In genomic region chr9:126491256-126491879, GRCh38 we compare ENCODE assay signal across 8 cellular contexts.
DNase-seq lines count a peak whose midpoint lies in the region; ATAC-seq and TF ChIP-seq lines count a peak whose summit lies in the region.

No MANE protein-coding gene starts in this region.

- H3K4me3 Mint-ChIP-seq in Caco-2 (ENCODE audit: unreplicated experiment) (no peak overlapping the region), HFFc6 (no peak overlapping the region)

- no peaks in the 10 kb centered on the region for H3K4me1 ChIP-seq in Caco-2
- H3K4me1 ChIP-seq in adipocyte (ENCODE audit: control insufficient read depth, insufficient read depth, low read length) = no peaks in the 10 kb centered on the region
- H3K4me1 ChIP-seq in psoas muscle = no peaks in the 10 kb centered on the region

- TF ChIP-seq CTCF in Caco-2 (IDR thresholded peaks at IDR 0.05; ENCODE audit: insufficient read depth in 1 of 2, low read depth in 1 of 2, low read length in 1 of 2, severe bottlenecking in 1 of 2, unreplicated experiment in 1 of 2) (peak; percentile 88 to 91), HFFc6 (IDR thresholded peaks at IDR 0.05) (peak; percentile 99), psoas muscle (IDR thresholded peaks at IDR 0.05) (peak; percentile 94)

- H3K36me3 ChIP-seq in Caco-2 (ENCODE audit: control insufficient read depth, insufficient read depth, low read length) = no peaks in the 10 kb centered on the region
- no peaks in the 10 kb centered on the region for H3K36me3 ChIP-seq in adipocyte (ENCODE audit: control insufficient read depth, insufficient read depth, low read length, severe bottlenecking)
- H3K36me3 ChIP-seq in psoas muscle (ENCODE audit: insufficient read depth in 1 of 2, low read depth in 1 of 2) = no peaks in the 10 kb centered on the region

- CTCF ChIA-PET in Caco-2 (lab: Charles Lee) = interaction anchor here (1.0 to 1.7 kb wide), 3 partner anchors 8 to 165 kb away, joined by 3 to 7 read pairs (median 3); no protein-coding TSS in a partner anchor

- intact Hi-C loops in Caco-2 (cut with micrococcal nuclease; ENCODE audit: unreplicated experiment) = loop anchor here (1.0 to 10.0 kb wide), 5 partner anchors 93 to 934 kb away; no protein-coding TSS in a partner anchor
- intact Hi-C loops in Right ventricle myocardium superior (cut with DNase I) = loop anchor here (5.0 to 10.0 kb wide), 2 partner anchors 189 to 293 kb away; no protein-coding TSS in a partner anchor
- intact Hi-C loops in psoas muscle (cut with DNase I) = loop anchor here (2.0 to 5.0 kb wide), 3 partner anchors 94 to 189 kb away; no protein-coding TSS in a partner anchor

- BruUV-seq in Caco-2 (replicated peaks; lab: Mats Ljungman, UMichigan) = no TSS peak

- H3K36me3 Mint-ChIP-seq in Caco-2 (ENCODE audit: insufficient read depth, unreplicated experiment) = no peaks in the 10 kb centered on the region
- no peaks in the 10 kb centered on the region for H3K36me3 Mint-ChIP-seq in HFFc6 (ENCODE audit: low read depth)

- POLR2A ChIA-PET in Caco-2 (lab: Charles Lee) = no interaction called here

- H3K9me3 ChIP-seq in Caco-2 = no peaks in the 10 kb centered on the region
- no peaks in the 10 kb centered on the region for H3K9me3 ChIP-seq in adipocyte (ENCODE audit: control insufficient read depth, low read length)
- no peaks in the 10 kb centered on the region for H3K9me3 ChIP-seq in psoas muscle

- no peaks in the 10 kb centered on the region for H3K27me3 ChIP-seq in Caco-2 (replicated peaks; ENCODE audit: control insufficient read depth, insufficient read depth, low read length)
- H3K27me3 ChIP-seq in adipocyte (replicated peaks; ENCODE audit: control insufficient read depth, insufficient read depth, low read length) = no peaks in the 10 kb centered on the region
- no peaks in the 10 kb centered on the region for H3K27me3 ChIP-seq in psoas muscle (ENCODE audit: insufficient read depth in 3 of 3, low read length in 2 of 3)

- no peaks in the 10 kb centered on the region for H3K27me3 Mint-ChIP-seq in Caco-2 (ENCODE audit: insufficient read depth, unreplicated experiment)
- peaks cover 2% of the 10 kb centered on the region for H3K27me3 Mint-ChIP-seq in HFFc6 (ENCODE audit: insufficient read depth)

- no peak overlapping the region for H3K27ac ChIP-seq in psoas muscle

- no peak overlapping the region for H3K4me3 ChIP-seq in Caco-2 (ENCODE audit: low read depth, low read length)
- no peak overlapping the region for H3K4me3 ChIP-seq in adipocyte (ENCODE audit: low read length)
- H3K4me3 ChIP-seq in psoas muscle = no peak overlapping the region

- 40 to 41% (median 41%) methylated on average over 11 of the region's 11 CpGs for WGBS in psoas muscle, 3 donors

- H3K9ac ChIP-seq in adipocyte (ENCODE audit: low read length) = no peak overlapping the region

- DNase-seq in Caco-2 (peak in 1 of 2 experiments; percentile 73), HFFc6 (peak; percentile 42), NOMO-1 treated with DMSO at 0.1 percent for 48 hours (lab: John Stamatoyannopoulos, UW; ENCODE audit: unreplicated experiment) (peak; percentile 29), adipocyte (ENCODE audit: low read depth) (peak; percentile 85), Right ventricle myocardium superior (no peak), psoas muscle (peak in 1 of 2 donors; percentile 9)

- ATAC-seq in Right ventricle myocardium superior (ENCODE audit: poor library complexity) (peak; percentile 68), psoas muscle (peak; percentile 55 to 87 (median 72)), GM19035 (IDR thresholded peaks at IDR 0.05; ENCODE audit: unreplicated experiment) (no peak), HG03095 (IDR thresholded peaks at IDR 0.05; ENCODE audit: unreplicated experiment) (no peak)

- H3K9me3 Mint-ChIP-seq in Caco-2 (ENCODE audit: unreplicated experiment) = no peaks in the 10 kb centered on the region
- no peaks in the 10 kb centered on the region for H3K9me3 Mint-ChIP-seq in HFFc6

- H3K27ac Mint-ChIP-seq in Caco-2 (ENCODE audit: unreplicated experiment) (no peak overlapping the region), HFFc6 (no peak overlapping the region)

- H3K4me1 Mint-ChIP-seq in Caco-2 (ENCODE audit: low read depth, unreplicated experiment) (no peaks in the 10 kb centered on the region), HFFc6 (ENCODE audit: low read depth) (no peaks in the 10 kb centered on the region)

Comparison
In these comparisons a context has a peak if more than half of its experiments do, and no peak if none do; other contexts are left out.
1. ATAC-seq: peak in Right ventricle myocardium superior (single experiment) and psoas muscle (4 of 4); none in GM19035 (single experiment) and HG03095 (single experiment).
2. Peak in every context shown above with its lines, with median percentiles within 50 percentile points of each other: CTCF ChIP-seq.